ENCODE assay signal across 1 cellular context in genomic region chr2:238462782-238463396, GRCh38.
TF ChIP-seq lines count a peak whose summit lies in the region.

No MANE protein-coding gene starts in this region.

TF ChIP-seq in HepG2, 621 proteins besides CTCF, POLR2A, EP300 and RAD21 (continued from another document):
- TF ChIP-seq PAXIP1 (CRISPR knock-in tag; conservative IDR thresholded peaks at IDR 0.05), result no peak
TF ChIP-seq in HepG2: peak in this region for 33.
